21 cellular contexts compared by ENCODE assay signal in genomic region chr6:45265246-45265645, GRCh38.
DNase-seq lines count a peak whose midpoint lies in the region; ATAC-seq and TF ChIP-seq lines count a peak whose summit lies in the region.
"Had no signal": no experiment of that assay in that cellular context is flagged by ENCODE, and none has a peak within 500 bp of the region (broad histone marks: within the 10 kb centered on the region; RNA-seq: fewer than 3 reads in every experiment).

No MANE protein-coding gene starts in this region.

- H3K27ac ChIP-seq in GM23248 (no peak overlapping the region), hepatocyte (no peak overlapping the region), OCI-LY7 (ENCODE audit: low read depth, low read length, poor library complexity, severe bottlenecking) (no peak overlapping the region)
- H3K27ac ChIP-seq: BLaER1 treated with 17β-estradiol and CSF1 and Interleukin-3, amounts not matched to agents 10 nM and 100 nM; SK-N-MC had no signal

- H3K79me2 ChIP-seq in GM23248 (ENCODE audit: insufficient read depth): no peaks in the 10 kb centered on the region
- H3K79me2 ChIP-seq in hepatocyte: no peaks in the 10 kb centered on the region
- no peaks in the 10 kb centered on the region for H3K79me2 ChIP-seq in OCI-LY7 (ENCODE audit: insufficient read depth, low read depth, low read length)

- WGBS in GM23248 (ENCODE audit: low coverage in 1 of 2, low lambda C conversion rate in 2 of 2, missing lambda C conversion rate in 2 of 2), 2 experiments: 87 to 94% methylated on average over 2 of the region's 2 CpGs
- WGBS in hepatocyte (ENCODE audit: low lambda C conversion rate, missing lambda C conversion rate): 52% methylated on average over 2 of the region's 2 CpGs

- H2AFZ ChIP-seq in GM23248 (no peak overlapping the region), hepatocyte (no peak overlapping the region), OCI-LY7 (ENCODE audit: low read length) (no peak overlapping the region)

- BruUV-seq in OCI-LY7 (replicated peaks; lab: Mats Ljungman, UMichigan): no TSS peak

- CTCF ChIA-PET in OCI-LY7 (lab: Charles Lee; ENCODE audit: unreplicated experiment): no interaction called here

- no peak for TF ChIP-seq CTCF in cardiac fibroblast (IDR thresholded peaks at IDR 0.05; ENCODE audit: low read depth, low read length)
- TF ChIP-seq CTCF in hepatocyte (IDR thresholded peaks at IDR 0.05; ENCODE audit: poor library complexity): no peak
- TF ChIP-seq CTCF in OCI-LY7 (conservative IDR thresholded peaks at IDR 0.05; ENCODE audit: low read length): no peak

- H3K9me2 ChIP-seq in GM23248 (ENCODE audit: insufficient read depth) (no peaks in the 10 kb centered on the region), hepatocyte (replicated peaks; ENCODE audit: insufficient read depth) (no peaks in the 10 kb centered on the region), OCI-LY7 (ENCODE audit: insufficient read depth, low read length) (no peaks in the 10 kb centered on the region)

- in situ Hi-C loops in GM23248 (cut with MboI): no loop called here

- H3K4me3 ChIP-seq in GM23248 (no peak overlapping the region), cardiac fibroblast (replicated peaks in 1 of 2; ENCODE audit: low read depth in 2 of 2, low read length in 2 of 2) (no peak overlapping the region), hepatocyte (no peak overlapping the region), OCI-LY7 (ENCODE audit: low read depth, low read length, poor library complexity, severe bottlenecking) (no peak overlapping the region)
- H3K4me3 ChIP-seq: BLaER1 treated with 17β-estradiol and CSF1 and Interleukin-3, amounts not matched to agents 10 nM and 100 nM; HAP-1; K562; SK-N-MC had no signal

- POLR2A ChIA-PET in OCI-LY7 (lab: Charles Lee): no interaction called here

- H3K27me3 ChIP-seq in GM23248 (replicated peaks; ENCODE audit: insufficient read depth) (no peaks in the 10 kb centered on the region), hepatocyte (no peaks in the 10 kb centered on the region)
- H3K27me3 ChIP-seq: BLaER1 treated with 17β-estradiol and CSF1 and Interleukin-3, amounts not matched to agents 10 nM and 100 nM had no signal

- H3K4me1 ChIP-seq in GM23248 (ENCODE audit: insufficient read depth) (no peaks in the 10 kb centered on the region), hepatocyte (ENCODE audit: insufficient read depth) (peaks cover 5% of the 10 kb centered on the region), OCI-LY7 (ENCODE audit: insufficient read depth, low read length, poor library complexity, severe bottlenecking) (no peaks in the 10 kb centered on the region)
- H3K4me1 ChIP-seq: BLaER1 treated with 17β-estradiol and CSF1 and Interleukin-3, amounts not matched to agents 10 nM and 100 nM; HAP-1 had no signal

- H3K4me1 Mint-ChIP-seq in T-helper 2 cell treated with Interferon-gamma antibody and Interleukin-4, amounts not matched to agents 5 μg/mL and 100 μg/mL, for 36 hours (ENCODE audit: low read depth): peaks cover 12% of the 10 kb centered on the region

- intact Hi-C loops in OCI-LY7 (cut with micrococcal nuclease; ENCODE audit: unreplicated experiment): no loop called here

- no peaks in the 10 kb centered on the region for H3K27me3 Mint-ChIP-seq in T-helper 2 cell treated with Interferon-gamma antibody and Interleukin-4, amounts not matched to agents 5 μg/mL and 100 μg/mL, for 36 hours (ENCODE audit: low read depth)

- no peak overlapping the region for H3K4me3 Mint-ChIP-seq in T-helper 2 cell treated with Interferon-gamma antibody and Interleukin-4, amounts not matched to agents 5 μg/mL and 100 μg/mL, for 36 hours
- H3K4me3 Mint-ChIP-seq: CD8-positive, alpha-beta T cell had no signal

- no peaks in the 10 kb centered on the region for H3K36me3 ChIP-seq in GM23248 (ENCODE audit: low read depth)
- no peaks in the 10 kb centered on the region for H3K36me3 ChIP-seq in hepatocyte (replicated peaks; ENCODE audit: insufficient read depth, low read depth)
- no peaks in the 10 kb centered on the region for H3K36me3 ChIP-seq in OCI-LY7 (ENCODE audit: insufficient read depth, low read length)
- H3K36me3 ChIP-seq: BLaER1 treated with 17β-estradiol and CSF1 and Interleukin-3, amounts not matched to agents 10 nM and 100 nM; HAP-1 had no signal

- H3K36me3 Mint-ChIP-seq in T-helper 2 cell treated with Interferon-gamma antibody and Interleukin-4, amounts not matched to agents 5 μg/mL and 100 μg/mL, for 36 hours (ENCODE audit: low read depth): peaks cover 13% of the 10 kb centered on the region
- H3K36me3 Mint-ChIP-seq: CD8-positive, alpha-beta T cell had no signal

- ATAC-seq in GM18511 (IDR thresholded peaks at IDR 0.05; ENCODE audit: unreplicated experiment): no peak
- ATAC-seq: CD8-positive, alpha-beta T cell; K562 had no signal

- H3K9me3 Mint-ChIP-seq in T-helper 2 cell treated with Interferon-gamma antibody and Interleukin-4, amounts not matched to agents 5 μg/mL and 100 μg/mL, for 36 hours: peaks cover 15% of the 10 kb centered on the region

- H3K9ac ChIP-seq in GM23248: no peak overlapping the region
- H3K9ac ChIP-seq: BLaER1 treated with 17β-estradiol and CSF1 and Interleukin-3, amounts not matched to agents 10 nM and 100 nM had no signal

- H4K20me1 ChIP-seq in GM23248 (ENCODE audit: insufficient read depth) (no peaks in the 10 kb centered on the region), hepatocyte (ENCODE audit: insufficient read depth, poor library complexity, severe bottlenecking) (no peaks in the 10 kb centered on the region), OCI-LY7 (ENCODE audit: insufficient read depth, low read length) (no peaks in the 10 kb centered on the region)
- H4K20me1 ChIP-seq: BLaER1 treated with 17β-estradiol and CSF1 and Interleukin-3, amounts not matched to agents 10 nM and 100 nM had no signal

- H3K4me2 ChIP-seq in GM23248 (ENCODE audit: unreplicated experiment): no peak overlapping the region
- H3K4me2 ChIP-seq in hepatocyte: peak overlapping the region; percentile 22
- no peak overlapping the region for H3K4me2 ChIP-seq in OCI-LY7 (ENCODE audit: low read length)
- H3K4me2 ChIP-seq: BLaER1 treated with 17β-estradiol and CSF1 and Interleukin-3, amounts not matched to agents 10 nM and 100 nM had no signal

- H3F3A ChIP-seq in GM23248 (ENCODE audit: insufficient read depth): no peaks in the 10 kb centered on the region

- H3K27ac Mint-ChIP-seq in T-helper 2 cell treated with Interferon-gamma antibody and Interleukin-4, amounts not matched to agents 5 μg/mL and 100 μg/mL, for 36 hours: no peak overlapping the region

- no peaks in the 10 kb centered on the region for H3K9me3 ChIP-seq in GM23248 (ENCODE audit: low read depth)
- no peaks in the 10 kb centered on the region for H3K9me3 ChIP-seq in hepatocyte (ENCODE audit: low read depth)
- no peaks in the 10 kb centered on the region for H3K9me3 ChIP-seq in OCI-LY7 (ENCODE audit: low read length)
- H3K9me3 ChIP-seq: HAP-1 had no signal

- DNase-seq in GM23248 (peak; percentile 3), cardiac fibroblast (ENCODE audit: low read depth in 2 of 2) (peak; percentile 50 to 59), hepatocyte (ENCODE audit: low spot score) (no peak), non-pigmented ciliary epithelial cell (ENCODE audit: low read depth) (peak; percentile 11), OCI-LY7 (ENCODE audit: low spot score) (no peak)
- DNase-seq in effector CD8-positive, alpha-beta T cell (lab: John Stamatoyannopoulos, UW): no peak
- no peak for DNase-seq in T-helper 2 cell treated with Interferon-gamma antibody and Interleukin-4, amounts not matched to agents 5 μg/mL and 100 μg/mL, for 36 hours (ENCODE audit: low spot score)
- DNase-seq: CD8-positive, alpha-beta T cell; DMS79 treated with DMSO at 0.1 percent for 48 hours; NCI-H1417; NCI-H187; NCI-H2107; NCI-H2227 treated with DMSO at 0.1 percent for 48 hours; NCI-H510A treated with DMSO at 0.1 percent for 48 hours; NCI-H82; SHP77 had no signal

Comparison
In these comparisons a context has a peak if more than half of its experiments do, and no peak if none do; other contexts are left out.
1. DNase-seq: peak in GM23248 (single experiment), cardiac fibroblast (2 of 2) and non-pigmented ciliary epithelial cell (single experiment); none in hepatocyte (single experiment), effector CD8-positive, alpha-beta T cell (single experiment), T-helper 2 cell treated with Interferon-gamma antibody and Interleukin-4, amounts not matched to agents 5 μg/mL and 100 μg/mL, for 36 hours (single experiment) and OCI-LY7 (single experiment).